In the genomic region with DNA sequence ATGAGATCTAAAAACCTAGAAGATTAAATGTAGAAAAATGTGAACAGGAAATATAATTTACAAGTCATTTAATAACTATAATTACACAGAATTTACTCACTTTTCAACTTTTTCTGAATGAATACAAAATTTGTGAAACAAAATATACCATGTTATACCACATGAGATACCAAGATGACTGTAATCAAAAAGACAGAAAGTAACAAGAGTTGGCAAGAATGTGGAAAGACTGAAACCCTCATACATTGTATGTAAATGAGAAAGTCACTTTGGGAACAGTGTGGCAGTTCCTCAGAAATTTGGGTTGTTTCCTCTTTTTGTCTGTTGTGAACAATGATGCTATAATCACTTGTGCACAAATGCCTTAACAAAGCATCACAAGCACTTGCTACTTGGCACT, we compare ENCODE assay signal across 18 cellular contexts.
A peak's percentile ranks its signal among the peaks of the same experiment; 100 is the strongest.
DNase-seq lines count a peak whose midpoint lies in the region; ATAC-seq and TF ChIP-seq lines count a peak whose summit lies in the region.
"Had no signal": no experiment of that assay in that cellular context is flagged by ENCODE, and none has a peak within 500 bp of the region (broad histone marks: within the 10 kb centered on the region; RNA-seq: fewer than 3 reads in every experiment).

No MANE protein-coding gene starts in this region.

- H3K4me1 Mint-ChIP-seq in activated CD4-positive, alpha-beta memory T cell treated with anti-CD3 and anti-CD28 coated beads for 36 hours (ENCODE audit: low read depth) = no peaks in the 10 kb centered on the region
- H3K4me1 Mint-ChIP-seq: activated CD4-positive, alpha-beta T cell treated with anti-CD3 and anti-CD28 coated beads, Interleukin-2, amount 10 ng/mL, durations not matched to agents 7 days and 5 days; activated naive CD4-positive, alpha-beta T cell treated with anti-CD3 and anti-CD28 coated beads, Interleukin-2, amount 10 ng/mL, durations not matched to agents 7 days and 5 days; CD8-positive, alpha-beta memory T cell; nephron progenitor cell had no signal

- H3K9me2 ChIP-seq in OCI-LY1 (ENCODE audit: low read depth, low read length) = no peaks in the 10 kb centered on the region

- H3K27ac Mint-ChIP-seq in activated CD4-positive, alpha-beta memory T cell treated with anti-CD3 and anti-CD28 coated beads for 36 hours = no peak overlapping the region
- H3K27ac Mint-ChIP-seq: activated CD4-positive, alpha-beta T cell treated with anti-CD3 and anti-CD28 coated beads, Interleukin-2, amount 10 ng/mL, durations not matched to agents 7 days and 5 days; activated naive CD4-positive, alpha-beta T cell treated with anti-CD3 and anti-CD28 coated beads, Interleukin-2, amount 10 ng/mL, durations not matched to agents 7 days and 5 days; CD8-positive, alpha-beta memory T cell; nephron progenitor cell had no signal

- no peaks in the 10 kb centered on the region for H3K27me3 Mint-ChIP-seq in activated CD4-positive, alpha-beta memory T cell treated with anti-CD3 and anti-CD28 coated beads for 36 hours
- H3K27me3 Mint-ChIP-seq: activated CD4-positive, alpha-beta T cell treated with anti-CD3 and anti-CD28 coated beads, Interleukin-2, amount 10 ng/mL, durations not matched to agents 7 days and 5 days; activated naive CD4-positive, alpha-beta T cell treated with anti-CD3 and anti-CD28 coated beads, Interleukin-2, amount 10 ng/mL, durations not matched to agents 7 days and 5 days; CD8-positive, alpha-beta memory T cell had no signal

- TF ChIP-seq POLR2A in thyroid gland (IDR thresholded peaks at IDR 0.05) = no peak

- no peaks in the 10 kb centered on the region for H3K36me3 Mint-ChIP-seq in activated CD4-positive, alpha-beta memory T cell treated with anti-CD3 and anti-CD28 coated beads for 36 hours
- H3K36me3 Mint-ChIP-seq: activated naive CD4-positive, alpha-beta T cell treated with anti-CD3 and anti-CD28 coated beads, Interleukin-2, amount 10 ng/mL, durations not matched to agents 7 days and 5 days; CD8-positive, alpha-beta memory T cell had no signal

- peak overlapping the region; percentile 52 for H3K4me2 ChIP-seq in OCI-LY1 (ENCODE audit: low read length)
- H3K4me2 ChIP-seq: hepatocyte had no signal

- ATAC-seq in GM18517 (IDR thresholded peaks at IDR 0.05; ENCODE audit: unreplicated experiment) (peak; percentile 50), GM19468 (IDR thresholded peaks at IDR 0.05; ENCODE audit: extremely low read depth, unreplicated experiment) (peak; percentile 15), HG02870 (IDR thresholded peaks at IDR 0.05; ENCODE audit: unreplicated experiment) (peak; percentile 35)

- H3K9ac ChIP-seq in OCI-LY1 (ENCODE audit: low read length) = no peak overlapping the region; the same call in 1 of the 2 replicates

- no peak overlapping the region for H3K4me3 Mint-ChIP-seq in activated CD4-positive, alpha-beta memory T cell treated with anti-CD3 and anti-CD28 coated beads for 36 hours
- H3K4me3 Mint-ChIP-seq: activated CD4-positive, alpha-beta T cell treated with anti-CD3 and anti-CD28 coated beads, Interleukin-2, amount 10 ng/mL, durations not matched to agents 7 days and 5 days; activated naive CD4-positive, alpha-beta T cell treated with anti-CD3 and anti-CD28 coated beads, Interleukin-2, amount 10 ng/mL, durations not matched to agents 7 days and 5 days; CD8-positive, alpha-beta memory T cell; nephron progenitor cell had no signal

- peaks cover 5% of the 10 kb centered on the region; the same call in 1 of the 2 replicates for H3K9me3 ChIP-seq in OCI-LY1 (ENCODE audit: low read length)
- no peaks in the 10 kb centered on the region for H3K9me3 ChIP-seq in thyroid gland
- H3K9me3 ChIP-seq: colonic mucosa, Peyer's patch had no signal

- intact Hi-C loops in thyroid gland (cut with DNase I) = no loop called here
- intact Hi-C loops in activated CD4-positive, alpha-beta memory T cell treated with anti-CD3 and anti-CD28 coated beads for 36 hours (cut with micrococcal nuclease) = no loop called here

- no peak overlapping the region for H3K4me3 ChIP-seq in OCI-LY1 (ENCODE audit: low read depth, low read length, poor library complexity, severe bottlenecking)
- no peak overlapping the region for H3K4me3 ChIP-seq in thyroid gland (replicated peaks in 1 of 3)
- H3K4me3 ChIP-seq: colonic mucosa, hepatocyte, Peyer's patch, skin epidermis had no signal

- DNase-seq in thyroid gland (no peak), T-helper 2 cell (no peak), retina (no peak)
- DNase-seq in activated CD4-positive, alpha-beta memory T cell treated with anti-CD3 and anti-CD28 coated beads for 36 hours = no peak
- DNase-seq: activated CD4-positive, alpha-beta T cell treated with anti-CD3 and anti-CD28 coated beads, Interleukin-2, amount 10 ng/mL, durations not matched to agents 7 days and 5 days; activated naive CD4-positive, alpha-beta T cell treated with anti-CD3 and anti-CD28 coated beads, Interleukin-2, amount 10 ng/mL, durations not matched to agents 7 days and 5 days; CD8-positive, alpha-beta memory T cell; colonic mucosa; DND-41; nephron progenitor cell; Peyer's patch; stimulated activated CD4-positive, alpha-beta T cell treated with anti-CD3 and anti-CD28 coated beads, Interleukin-4, amount 100 ng/mL, for 4 hours had no signal

- H3K27me3 ChIP-seq in OCI-LY1 (ENCODE audit: insufficient read depth, low read length) (no peaks in the 10 kb centered on the region), thyroid gland (no peaks in the 10 kb centered on the region)
- H3K27me3 ChIP-seq: colonic mucosa, hepatocyte, Peyer's patch had no signal

- POLR2A ChIA-PET in activated CD4-positive, alpha-beta memory T cell treated with anti-CD3 and anti-CD28 coated beads for 36 hours (lab: Charles Lee) = no interaction called here

- CTCF ChIA-PET in activated CD4-positive, alpha-beta memory T cell treated with anti-CD3 and anti-CD28 coated beads for 36 hours (lab: Charles Lee) = no interaction called here

- H3K27ac ChIP-seq in OCI-LY1 (ENCODE audit: low read depth, low read length, poor library complexity, severe bottlenecking) = peak overlapping the region; percentile 87
- H3K27ac ChIP-seq in thyroid gland = no peak overlapping the region
- H3K27ac ChIP-seq: colonic mucosa, hepatocyte, Peyer's patch, skin epidermis had no signal

- H2AFZ ChIP-seq in OCI-LY1 (ENCODE audit: low read length) = peak overlapping the region; percentile 98; the same call in 1 of the 2 replicates
- H2AFZ ChIP-seq: hepatocyte had no signal

- no peaks in the 10 kb centered on the region for H3K36me3 ChIP-seq in OCI-LY1 (ENCODE audit: insufficient read depth, low read length)
- H3K36me3 ChIP-seq in thyroid gland = no peaks in the 10 kb centered on the region
- H3K36me3 ChIP-seq: colonic mucosa, Peyer's patch had no signal

- no peaks in the 10 kb centered on the region for H3F3A ChIP-seq in OCI-LY1 (ENCODE audit: insufficient read depth, low read length)

- TF ChIP-seq CTCF in OCI-LY1 (IDR thresholded peaks at IDR 0.05; ENCODE audit: low read length) = no peak
- TF ChIP-seq CTCF in thyroid gland (IDR thresholded peaks at IDR 0.05) = no peak

- no peaks in the 10 kb centered on the region for H3K79me2 ChIP-seq in OCI-LY1 (ENCODE audit: insufficient read depth, low read length)
- H3K79me2 ChIP-seq: hepatocyte had no signal

- peaks cover 3% of the 10 kb centered on the region for H3K9me3 Mint-ChIP-seq in activated CD4-positive, alpha-beta memory T cell treated with anti-CD3 and anti-CD28 coated beads for 36 hours
- H3K9me3 Mint-ChIP-seq: activated CD4-positive, alpha-beta T cell treated with anti-CD3 and anti-CD28 coated beads, Interleukin-2, amount 10 ng/mL, durations not matched to agents 7 days and 5 days; nephron progenitor cell had no signal

- no peaks in the 10 kb centered on the region for H4K20me1 ChIP-seq in OCI-LY1 (ENCODE audit: insufficient read depth, low read length)

- peaks cover 52% of the 10 kb centered on the region for H3K4me1 ChIP-seq in OCI-LY1 (ENCODE audit: insufficient read depth, low read length, severe bottlenecking)
- H3K4me1 ChIP-seq in thyroid gland = no peaks in the 10 kb centered on the region
- H3K4me1 ChIP-seq: colonic mucosa, Peyer's patch had no signal
